ENCODE assay signal across 8 cellular contexts in the genomic region with DNA sequence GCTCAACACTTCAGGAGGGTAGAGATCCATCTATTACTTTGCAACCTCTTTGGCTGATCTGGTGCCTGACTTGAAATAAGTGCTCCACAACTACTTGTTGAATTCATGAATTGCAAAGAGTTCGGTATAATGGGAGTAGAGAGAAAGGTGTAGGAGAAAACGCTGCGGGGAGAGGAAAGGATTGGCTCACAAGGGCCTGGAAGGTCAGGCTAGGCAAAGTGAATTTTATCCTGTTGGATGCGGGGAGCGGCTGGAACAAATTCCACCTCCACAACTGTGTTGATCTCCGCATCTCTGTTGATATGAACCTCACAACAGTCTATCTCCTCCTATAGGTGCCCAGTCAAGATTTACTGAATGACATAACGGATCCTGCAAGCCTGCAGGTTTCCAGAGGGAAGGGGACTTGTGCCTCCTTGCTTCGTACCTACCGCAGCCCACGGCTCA.
DNase-seq lines count a peak whose midpoint lies in the region; ATAC-seq and TF ChIP-seq lines count a peak whose summit lies in the region.

No MANE protein-coding gene starts in this region.

- H3K27ac Mint-ChIP-seq in nephron = peak overlapping the region; percentile 75 to 91 (median 82)

- H3K36me3 Mint-ChIP-seq in nephron (ENCODE audit: low read depth) = peaks cover 40% of the 10 kb centered on the region

- no peaks in the 10 kb centered on the region for H3K27me3 Mint-ChIP-seq in nephron (ENCODE audit: low read depth)

- H3K4me1 ChIP-seq in NT2/D1 (ENCODE audit: insufficient read depth, insufficient read length) (peaks cover 3% of the 10 kb centered on the region), endocrine pancreas (ENCODE audit: control insufficient read depth, insufficient read depth, low read length) (no peaks in the 10 kb centered on the region)

- H3K9me3 Mint-ChIP-seq in nephron = no peaks in the 10 kb centered on the region

- no peak for TF ChIP-seq CTCF in nephron (IDR thresholded peaks at IDR 0.05; ENCODE audit: unreplicated experiment in 3 of 3)

- peak overlapping the region; percentile 98 to 100 (median 100) for H3K4me3 Mint-ChIP-seq in nephron

- H3K36me3 ChIP-seq in NT2/D1 (ENCODE audit: insufficient read depth, insufficient read length, low read length) (peaks cover 34% of the 10 kb centered on the region), endocrine pancreas (ENCODE audit: control insufficient read depth, insufficient read depth, low read length) (no peaks in the 10 kb centered on the region)

- H3K4me3 ChIP-seq in NT2/D1 (ENCODE audit: insufficient read length, low read depth) = peak overlapping the region; percentile 93
- peak overlapping the region; percentile 73 for H3K4me3 ChIP-seq in endocrine pancreas (ENCODE audit: control insufficient read depth, insufficient read depth, low read length)

- DNase-seq in NT2/D1 (ENCODE audit: low read depth, low spot score) = no peak
- no peak for DNase-seq in NCI-H2081 treated with DMSO at 0.1 percent for 48 hours (lab: John Stamatoyannopoulos, UW)
- DNase-seq in retina = no peak
- no peak for DNase-seq in NCI-H2107 (lab: John Stamatoyannopoulos, UW)

- H3K9me3 ChIP-seq in NT2/D1 (ENCODE audit: insufficient read depth, low read length) = no peaks in the 10 kb centered on the region
- no peaks in the 10 kb centered on the region for H3K9me3 ChIP-seq in endocrine pancreas (ENCODE audit: control insufficient read depth, low read length)

- H3K27me3 ChIP-seq in NT2/D1 (ENCODE audit: insufficient read depth, insufficient read length) = no peaks in the 10 kb centered on the region
- H3K27me3 ChIP-seq in endocrine pancreas (ENCODE audit: control insufficient read depth, insufficient read depth, low read length) = no peaks in the 10 kb centered on the region

- H3K9ac ChIP-seq in NT2/D1 (ENCODE audit: insufficient read length, low read depth) (peak overlapping the region; percentile 93), endocrine pancreas (ENCODE audit: control insufficient read depth, insufficient read depth, low read length) (peak overlapping the region; percentile 79)

- ATAC-seq in GM18870 (IDR thresholded peaks at IDR 0.05; ENCODE audit: unreplicated experiment) = peak; percentile 19
- ATAC-seq in HG02798 (IDR thresholded peaks at IDR 0.05; ENCODE audit: poor library complexity, unreplicated experiment) = no peak

- H3K4me1 Mint-ChIP-seq in nephron = peaks cover 32% of the 10 kb centered on the region
